35 cellular contexts compared by ENCODE assay signal in genomic region chr2:53750369-53750768, GRCh38. TPM values are rescaled to one million over a fixed set of nuclear protein-coding genes. Genes with fewer than 3 reads are reported as not detected.
DNase-seq lines count a peak whose midpoint lies in the region; ATAC-seq lines count a peak whose summit lies in the region.
"Had no signal": no experiment of that assay in that cellular context is flagged by ENCODE, and none has a peak within 500 bp of the region (broad histone marks: within the 10 kb centered on the region; RNA-seq: fewer than 3 reads in every experiment).

No MANE protein-coding gene starts in this region.

- peaks cover 14% of the 10 kb centered on the region for H3K4me1 Mint-ChIP-seq in activated T-helper 17 cell treated with anti-CD3 and anti-CD28 coated beads, Interleukin-2, amount 50 U/mL, for 72 hours
- H3K4me1 Mint-ChIP-seq: natural killer cell had no signal

- ATAC-seq in GM18502 (IDR thresholded peaks at IDR 0.05; ENCODE audit: poor library complexity, unreplicated experiment) (peak; percentile 33), GM19438 (IDR thresholded peaks at IDR 0.05; ENCODE audit: low read depth, unreplicated experiment) (peak; percentile 49), HG02678 (IDR thresholded peaks at IDR 0.05; ENCODE audit: unreplicated experiment) (peak; percentile 31), HG02938 (IDR thresholded peaks at IDR 0.05; ENCODE audit: unreplicated experiment) (no peak)
- ATAC-seq in activated T-helper 17 cell treated with anti-CD3 and anti-CD28 coated beads, Interleukin-2, amount 50 U/mL, for 72 hours (replicated peaks) = no peak
- ATAC-seq: effector memory CD8-positive, alpha-beta T cell; left colon; mucosa of descending colon; natural killer cell; Panc1; psoas muscle; sciatic nerve had no signal

- no peaks in the 10 kb centered on the region for H3K9me3 Mint-ChIP-seq in activated T-helper 17 cell treated with anti-CD3 and anti-CD28 coated beads, Interleukin-2, amount 50 U/mL, for 72 hours
- H3K9me3 Mint-ChIP-seq: CD8-positive, alpha-beta memory T cell; effector memory CD8-positive, alpha-beta T cell; natural killer cell had no signal

- peak overlapping the region; percentile 39 for H3K27ac Mint-ChIP-seq in activated T-helper 17 cell treated with anti-CD3 and anti-CD28 coated beads, Interleukin-2, amount 50 U/mL, for 72 hours
- H3K27ac Mint-ChIP-seq: B cell; effector memory CD8-positive, alpha-beta T cell; natural killer cell had no signal

- no peaks in the 10 kb centered on the region for H3K27me3 Mint-ChIP-seq in activated T-helper 17 cell treated with anti-CD3 and anti-CD28 coated beads, Interleukin-2, amount 50 U/mL, for 72 hours
- H3K27me3 Mint-ChIP-seq: B cell; CD8-positive, alpha-beta memory T cell; effector memory CD8-positive, alpha-beta T cell had no signal

- no peak overlapping the region for H3K4me3 Mint-ChIP-seq in activated T-helper 17 cell treated with anti-CD3 and anti-CD28 coated beads, Interleukin-2, amount 50 U/mL, for 72 hours
- H3K4me3 Mint-ChIP-seq: B cell; CD8-positive, alpha-beta memory T cell; effector memory CD8-positive, alpha-beta T cell; natural killer cell had no signal

- DNase-seq in NCI-H510A treated with DMSO at 0.1 percent for 48 hours (lab: John Stamatoyannopoulos, UW) (no peak), activated gamma-delta T cell treated with Interleukin-2 at 50 U/mL for 16 hours (no peak), amniotic stem cell (lab: John Stamatoyannopoulos, UW) (no peak)
- DNase-seq: ACHN; activated CD4-positive, alpha-beta T cell treated with anti-CD3 and anti-CD28 coated beads, Interleukin-2, amount 50 U/mL, for 48 hours; activated CD4-positive, CD25-positive, alpha-beta regulatory T cell treated with anti-CD3 and anti-CD28 coated beads, Interleukin-2, amount 50 U/mL, for 72 hours; activated CD8-positive, alpha-beta memory T cell treated with anti-CD3 and anti-CD28 coated beads, Interleukin-2, amount 50 U/mL, for 48 hours; CD8-positive, alpha-beta memory T cell; central memory CD4-positive, alpha-beta T cell; cortex of kidney; DMS 273 treated with DMSO at 0.1 percent for 48 hours; effector memory CD8-positive, alpha-beta T cell; GM23248; hippocampal formation; KBM-7; left colon; mammary epithelial cell; mucosa of descending colon; natural killer cell; NCI-H1417; NCI-H2029; NCI-H524 treated with DMSO at 0.1 percent for 48 hours; nucleus accumbens; psoas muscle; Right ventricle myocardium superior; stimulated activated CD4-positive, alpha-beta T cell treated with anti-CD3 and anti-CD28 coated beads, Interleukin-2, amount 100 ng/mL, for 48 hours; T-helper 2 cell had no signal

- peaks cover 64% of the 10 kb centered on the region for H3K36me3 Mint-ChIP-seq in activated T-helper 17 cell treated with anti-CD3 and anti-CD28 coated beads, Interleukin-2, amount 50 U/mL, for 72 hours (ENCODE audit: low read depth)

RNA-seq across cellular contexts. Expression of gene CHAC2, which starts 17.2 kb away (rescaled TPM):
- total RNA-seq in activated T-helper 17 cell treated with anti-CD3 and anti-CD28 coated beads, Interleukin-2, amount 50 U/mL, for 72 hours = 10 to 100 TPM in 1 of 2 donors, 1 to 10 TPM in 1; 3.3 to 17.7 TPM

RNA-seq across cellular contexts. Expression of gene ASB3, which starts 36.4 kb away (rescaled TPM):
- total RNA-seq in activated T-helper 17 cell treated with anti-CD3 and anti-CD28 coated beads, Interleukin-2, amount 50 U/mL, for 72 hours = 10 to 100 TPM; 27.6 to 28.8 TPM

RNA-seq across cellular contexts. Expression of gene ERLEC1, which starts 36.5 kb away (rescaled TPM):
- total RNA-seq in activated T-helper 17 cell treated with anti-CD3 and anti-CD28 coated beads, Interleukin-2, amount 50 U/mL, for 72 hours = 10 to 100 TPM; 14.6 to 23.5 TPM

Comparison
In these comparisons a context has a peak if more than half of its experiments do, and no peak if none do; other contexts are left out.
1. ATAC-seq: peak in GM18502 (single experiment), GM19438 (single experiment) and HG02678 (single experiment); none in activated T-helper 17 cell treated with anti-CD3 and anti-CD28 coated beads, Interleukin-2, amount 50 U/mL, for 72 hours (single experiment) and HG02938 (single experiment).